Comparison of ENCODE assay signal across 19 cellular contexts in the genomic region with DNA sequence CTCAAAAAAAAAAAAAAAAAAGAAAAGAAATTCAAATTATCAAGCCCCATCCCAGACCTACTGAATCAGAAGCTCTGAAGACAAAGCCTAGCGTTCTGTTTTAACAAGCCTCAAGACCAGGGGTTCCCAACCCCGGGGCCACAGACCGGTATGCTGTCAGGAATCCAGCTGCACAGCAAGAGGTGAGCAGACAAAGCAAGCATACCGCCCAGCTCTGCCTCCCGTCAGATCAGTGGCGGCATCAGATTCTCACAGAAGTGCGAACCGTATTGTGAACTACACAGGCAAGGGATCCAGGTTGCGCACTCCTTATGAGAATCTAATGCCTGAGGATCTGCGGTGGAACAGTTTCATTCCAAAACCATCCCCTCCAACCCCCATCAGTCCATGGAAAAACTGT.
"Had no signal": no experiment of that assay in that cellular context is flagged by ENCODE, and none has a peak within 500 bp of the region (broad histone marks: within the 10 kb centered on the region; RNA-seq: fewer than 3 reads in every experiment).

No MANE protein-coding gene starts in this region.

- H3K36me3 ChIP-seq: thoracic aorta had no signal

- H3K27me3 ChIP-seq: esophagus muscularis mucosa, gastroesophageal sphincter, sigmoid colon, stomach had no signal

- H3K9ac ChIP-seq: parathyroid adenoma had no signal

- H3K9me3 ChIP-seq: esophagus muscularis mucosa, gastroesophageal sphincter, sigmoid colon, stomach, thoracic aorta had no signal

- H2AFZ ChIP-seq: parathyroid adenoma had no signal

- H3K27ac ChIP-seq: epithelial cell of prostate, esophagus muscularis mucosa, parathyroid adenoma, stomach had no signal

- FAIRE-seq: colon, small intestine, urothelium cell line had no signal

- H3K4me3 ChIP-seq: esophagus muscularis mucosa, gastroesophageal sphincter, sigmoid colon, stomach, thoracic aorta had no signal

- DNase-seq: cerebellar nuclear complex; effector memory CD8-positive, alpha-beta T cell; glutamatergic neuron; left colon; mammary epithelial cell; natural killer cell; sigmoid colon; small intestine; stimulated activated CD4-positive, alpha-beta T cell treated with anti-CD3 and anti-CD28 coated beads, Interleukin-12 subunit alpha, Interleukin-12 subunit beta, amount 100 ng/mL, for 4 hours; stimulated activated naive CD4-positive, alpha-beta T cell; stomach; substantia nigra had no signal

- H3K79me2 ChIP-seq: parathyroid adenoma had no signal

- H3K4me1 ChIP-seq: parathyroid adenoma had no signal

- ATAC-seq: effector memory CD8-positive, alpha-beta T cell; gastroesophageal sphincter; left colon; natural killer cell had no signal
